Comparison of ENCODE assay signal across 41 cellular contexts in the genomic region with DNA sequence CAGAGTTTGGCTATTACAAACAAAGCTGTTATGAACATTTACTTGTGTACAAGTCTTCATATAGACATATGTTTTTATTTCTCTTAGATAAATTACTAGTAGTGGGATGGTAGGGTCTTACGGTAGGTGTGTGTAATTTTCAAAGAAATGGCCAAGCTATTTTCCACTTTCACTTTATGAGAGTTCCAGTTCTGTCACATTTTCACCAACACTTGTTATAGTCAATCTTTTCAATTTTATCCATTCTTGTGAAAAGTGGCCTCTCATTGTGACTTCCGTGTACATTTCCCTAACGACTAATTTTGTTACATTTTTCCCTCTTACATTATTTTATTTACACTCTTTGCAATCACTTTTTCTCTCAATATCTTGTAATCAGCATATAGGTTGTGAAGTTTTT. TPM values are rescaled to one million over a fixed set of nuclear protein-coding genes. Genes with fewer than 3 reads are reported as not detected.
"Had no signal": no experiment of that assay in that cellular context is flagged by ENCODE, and none has a peak within 500 bp of the region (broad histone marks: within the 10 kb centered on the region; RNA-seq: fewer than 3 reads in every experiment).

No MANE protein-coding gene starts in this region.

- H3K9me3 ChIP-seq: adrenal gland, ascending aorta had no signal

- H3K36me3 Mint-ChIP-seq: activated naive CD4-positive, alpha-beta T cell treated with anti-CD3 and anti-CD28 coated beads, Interleukin-2, amount 10 ng/mL, durations not matched to agents 7 days and 5 days; activated naive CD8-positive, alpha-beta T cell treated with anti-CD3 and anti-CD28 coated beads for 36 hours; activated naive CD8-positive, alpha-beta T cell treated with anti-CD3 and anti-CD28 coated beads, Interleukin-2, amount 10 ng/mL, durations not matched to agents 7 days and 5 days; brain had no signal

- H3K27me3 Mint-ChIP-seq: activated naive CD4-positive, alpha-beta T cell treated with anti-CD3 and anti-CD28 coated beads, Interleukin-2, amount 10 ng/mL, durations not matched to agents 7 days and 5 days; activated naive CD8-positive, alpha-beta T cell treated with anti-CD3 and anti-CD28 coated beads, Interleukin-2, amount 10 ng/mL, durations not matched to agents 7 days and 5 days had no signal

- H3K27ac ChIP-seq: adrenal gland, ascending aorta, body of pancreas, brain microvascular endothelial cell, breast epithelium, cardiac muscle cell had no signal

- H3K4me3 ChIP-seq: adrenal gland, ascending aorta, body of pancreas, breast epithelium, cardiac muscle cell had no signal

- FAIRE-seq: astrocyte, bronchial epithelial cell had no signal

- H3K4me1 Mint-ChIP-seq: activated naive CD4-positive, alpha-beta T cell treated with anti-CD3 and anti-CD28 coated beads, Interleukin-2, amount 10 ng/mL, durations not matched to agents 7 days and 5 days; activated naive CD4-positive, alpha-beta T cell treated with anti-CD3 and anti-CD28 coated beads, Interleukin-2, amount 50 U/mL, for 24 hours; activated naive CD8-positive, alpha-beta T cell treated with anti-CD3 and anti-CD28 coated beads for 36 hours; activated naive CD8-positive, alpha-beta T cell treated with anti-CD3 and anti-CD28 coated beads, Interleukin-2, amount 10 ng/mL, durations not matched to agents 7 days and 5 days; activated naive CD8-positive, alpha-beta T cell treated with anti-CD3 and anti-CD28 coated beads, Interleukin-2, amount 50 U/mL, for 24 hours; activated T-helper 17 cell treated with anti-CD3 and anti-CD28 coated beads, Interleukin-2, amount 50 U/mL, for 72 hours; brain; central memory CD8-positive, alpha-beta T cell had no signal

- DNase-seq: activated effector memory CD4-positive, alpha-beta T cell treated with anti-CD3 and anti-CD28 coated beads, Interleukin-2, amount 50 U/mL, for 16 hours; activated effector memory CD4-positive, alpha-beta T cell treated with Interleukin-2 at 50 U/mL for 16 hours; activated gamma-delta T cell; activated gamma-delta T cell treated with Interleukin-2 at 50 U/mL for 16 hours; activated naive CD4-positive, alpha-beta T cell; activated naive CD4-positive, alpha-beta T cell treated with anti-CD3 and anti-CD28 coated beads for 36 hours; activated naive CD4-positive, alpha-beta T cell treated with anti-CD3 and anti-CD28 coated beads, Interleukin-2, amount 10 ng/mL, durations not matched to agents 7 days and 5 days; activated naive CD4-positive, alpha-beta T cell treated with anti-CD3 and anti-CD28 coated beads, Interleukin-2, amount 50 U/mL, for 16 hours; activated naive CD4-positive, alpha-beta T cell treated with Interleukin-2 at 50 U/mL for 16 hours; activated naive CD8-positive, alpha-beta T cell treated with anti-CD3 and anti-CD28 coated beads for 36 hours; activated naive CD8-positive, alpha-beta T cell treated with anti-CD3 and anti-CD28 coated beads, Interleukin-2, amount 10 ng/mL, durations not matched to agents 7 days and 5 days; activated naive CD8-positive, alpha-beta T cell treated with anti-CD3 and anti-CD28 coated beads, Interleukin-2, amount 50 U/mL, for 24 hours; activated T-cell treated with anti-CD3 and anti-CD28 coated beads, Interleukin-2, amount 50 U/mL, for 24 hours; activated T-cell treated with anti-CD3 and anti-CD28 coated beads, Interleukin-2, amount 50 U/mL, for 4 hours; activated T-cell treated with anti-CD3 and anti-CD28 coated beads, Interleukin-2, amount 50 U/mL, for 48 hours; activated T-cell treated with anti-CD3 and anti-CD28 coated beads, Interleukin-2, amount 50 U/mL, for 72 hours; adrenal gland; amniotic stem cell; amygdala; aorta; body of pancreas; brain microvascular endothelial cell; caudate nucleus; central memory CD4-positive, alpha-beta T cell; cerebellar nuclear complex had no signal

- H3K27ac Mint-ChIP-seq: activated naive CD4-positive, alpha-beta T cell treated with anti-CD3 and anti-CD28 coated beads for 36 hours; activated naive CD4-positive, alpha-beta T cell treated with anti-CD3 and anti-CD28 coated beads, Interleukin-2, amount 10 ng/mL, durations not matched to agents 7 days and 5 days; activated naive CD4-positive, alpha-beta T cell treated with anti-CD3 and anti-CD28 coated beads, Interleukin-2, amount 50 U/mL, for 24 hours; activated naive CD4-positive, alpha-beta T cell treated with anti-CD3 and anti-CD28 coated beads, Interleukin-2, amount 50 U/mL, for 72 hours; activated naive CD8-positive, alpha-beta T cell; activated naive CD8-positive, alpha-beta T cell treated with anti-CD3 and anti-CD28 coated beads for 36 hours; activated naive CD8-positive, alpha-beta T cell treated with anti-CD3 and anti-CD28 coated beads, Interleukin-2, amount 10 ng/mL, durations not matched to agents 7 days and 5 days; activated naive CD8-positive, alpha-beta T cell treated with anti-CD3 and anti-CD28 coated beads, Interleukin-2, amount 50 U/mL, for 24 hours; activated T-cell treated with anti-CD3 and anti-CD28 coated beads, Interleukin-2, amount 50 U/mL, for 24 hours; activated T-cell treated with anti-CD3 and anti-CD28 coated beads, Interleukin-2, amount 50 U/mL, for 72 hours; activated T-helper 1 cell treated with anti-CD3 and anti-CD28 coated beads, Interleukin-12 subunit alpha, Interleukin-12 subunit beta, Interleukin-2, Interleukin-4 antibody, amounts not matched to agents 30 ng/mL and 10 ng/mL and 1 ng/mL, durations not matched to agents 14 hours and 24 hours and 36 hours; activated T-helper 17 cell treated with anti-CD3 and anti-CD28 coated beads, Interleukin-2, amount 50 U/mL, for 72 hours; activated T-helper 2 cell treated with anti-CD3 and anti-CD28 coated beads, Interferon-gamma antibody, Interleukin-2, Interleukin-4, amounts not matched to agents 10 μg/mL and 5 μg/mL and 100 μg/mL, durations not matched to agents 14 hours and 24 hours and 36 hours; brain had no signal

- H3K9me3 Mint-ChIP-seq: activated T-helper 17 cell treated with anti-CD3 and anti-CD28 coated beads, Interleukin-2, amount 50 U/mL, for 72 hours had no signal

- H3K4me1 ChIP-seq: adrenal gland, ascending aorta, body of pancreas, breast epithelium had no signal

- ATAC-seq: activated naive CD4-positive, alpha-beta T cell treated with anti-CD3 and anti-CD28 coated beads, Interleukin-2, amount 50 U/mL, for 72 hours; activated naive CD8-positive, alpha-beta T cell treated with anti-CD3 and anti-CD28 coated beads, Interleukin-2, amount 50 U/mL, for 24 hours; activated T-cell treated with anti-CD3 and anti-CD28 coated beads, Interleukin-2, amount 50 U/mL, for 4 hours; activated T-cell treated with anti-CD3 and anti-CD28 coated beads, Interleukin-2, amount 50 U/mL, for 72 hours; activated T-helper 17 cell treated with anti-CD3 and anti-CD28 coated beads, Interleukin-2, amount 50 U/mL, for 72 hours; body of pancreas had no signal

- H3K36me3 ChIP-seq: adrenal gland, ascending aorta, brain microvascular endothelial cell, cardiac muscle cell had no signal

- H3K4me3 Mint-ChIP-seq: activated naive CD4-positive, alpha-beta T cell treated with anti-CD3 and anti-CD28 coated beads for 36 hours; activated naive CD4-positive, alpha-beta T cell treated with anti-CD3 and anti-CD28 coated beads, Interleukin-2, amount 10 ng/mL, durations not matched to agents 7 days and 5 days; activated naive CD4-positive, alpha-beta T cell treated with anti-CD3 and anti-CD28 coated beads, Interleukin-2, amount 50 U/mL, for 24 hours; activated naive CD8-positive, alpha-beta T cell; activated naive CD8-positive, alpha-beta T cell treated with anti-CD3 and anti-CD28 coated beads for 36 hours; activated naive CD8-positive, alpha-beta T cell treated with anti-CD3 and anti-CD28 coated beads, Interleukin-2, amount 10 ng/mL, durations not matched to agents 7 days and 5 days; activated naive CD8-positive, alpha-beta T cell treated with anti-CD3 and anti-CD28 coated beads, Interleukin-2, amount 50 U/mL, for 24 hours; activated T-cell treated with anti-CD3 and anti-CD28 coated beads, Interleukin-2, amount 50 U/mL, for 24 hours; activated T-cell treated with anti-CD3 and anti-CD28 coated beads, Interleukin-2, amount 50 U/mL, for 4 hours; activated T-cell treated with anti-CD3 and anti-CD28 coated beads, Interleukin-2, amount 50 U/mL, for 72 hours; activated T-helper 1 cell treated with anti-CD3 and anti-CD28 coated beads, Interleukin-12 subunit alpha, Interleukin-12 subunit beta, Interleukin-2, Interleukin-4 antibody, amounts not matched to agents 30 ng/mL and 10 ng/mL and 1 ng/mL, durations not matched to agents 14 hours and 24 hours and 36 hours; activated T-helper 17 cell treated with anti-CD3 and anti-CD28 coated beads, Interleukin-2, amount 50 U/mL, for 72 hours; brain; central memory CD8-positive, alpha-beta T cell had no signal

- H3K27me3 ChIP-seq: adrenal gland, ascending aorta, body of pancreas, brain microvascular endothelial cell, breast epithelium, cardiac muscle cell had no signal

RNA-seq across cellular contexts. Expression of a gene that starts 18.3 kb away (rescaled TPM):
- total RNA-seq: activated naive CD4-positive, alpha-beta T cell treated with anti-CD3 and anti-CD28 coated beads for 36 hours; activated naive CD4-positive, alpha-beta T cell treated with anti-CD3 and anti-CD28 coated beads, Interleukin-2, amount 50 U/mL, for 72 hours; activated naive CD8-positive, alpha-beta T cell treated with anti-CD3 and anti-CD28 coated beads for 36 hours; activated naive CD8-positive, alpha-beta T cell treated with anti-CD3 and anti-CD28 coated beads, Interleukin-2, amount 10 ng/mL, durations not matched to agents 7 days and 5 days; activated T-cell treated with anti-CD3 and anti-CD28 coated beads, Interleukin-2, amount 50 U/mL, for 4 hours; activated T-cell treated with anti-CD3 and anti-CD28 coated beads, Interleukin-2, amount 50 U/mL, for 72 hours; activated T-helper 1 cell treated with anti-CD3 and anti-CD28 coated beads, Interleukin-12 subunit alpha, Interleukin-12 subunit beta, Interleukin-2, Interleukin-4 antibody, amounts not matched to agents 30 ng/mL and 10 ng/mL and 1 ng/mL, durations not matched to agents 14 hours and 24 hours and 36 hours; activated T-helper 17 cell treated with anti-CD3 and anti-CD28 coated beads, Interleukin-2, amount 50 U/mL, for 72 hours; activated T-helper 2 cell treated with anti-CD3 and anti-CD28 coated beads, Interferon-gamma antibody, Interleukin-2, Interleukin-4, amounts not matched to agents 10 μg/mL and 5 μg/mL and 100 μg/mL, durations not matched to agents 14 hours and 24 hours and 36 hours; adrenal gland; aorta; ascending aorta; astrocyte; body of pancreas; breast epithelium; bronchial epithelial cell; cardiac muscle cell; cardiac septum; cerebellum; chondrocyte had no signal
- polyA plus RNA-seq: adrenal gland, aorta, cardiac muscle cell had no signal

RNA-seq across cellular contexts. Expression of a gene that starts 18.4 kb away (rescaled TPM):
- total RNA-seq: astrocyte, cardiac muscle cell had no signal
- polyA plus RNA-seq: cardiac muscle cell had no signal
